16 cellular contexts compared by ENCODE assay signal in genomic region chr7:77734590-77735421, GRCh38. TPM values are rescaled to one million over a fixed set of nuclear protein-coding genes. Genes with fewer than 3 reads are reported as not detected.
DNase-seq lines count a peak whose midpoint lies in the region; ATAC-seq, FAIRE-seq and TF ChIP-seq lines count a peak whose summit lies in the region.
"Had no signal": no experiment of that assay in that cellular context is flagged by ENCODE, and none has a peak within 500 bp of the region (broad histone marks: within the 10 kb centered on the region; RNA-seq: fewer than 3 reads in every experiment).

No MANE protein-coding gene starts in this region.

- H3K36me3 ChIP-seq in transverse colon: peaks cover 0 to 4% (median 0%) of the 10 kb centered on the region in 4 donors

- intact Hi-C loops in transverse colon (cut with DNase I; ENCODE audit: low total_unique reads): no loop called here

- no peaks in the 10 kb centered on the region for H3K27me3 Mint-ChIP-seq in activated naive CD8-positive, alpha-beta T cell
- no peaks in the 10 kb centered on the region for H3K27me3 Mint-ChIP-seq in activated naive CD8-positive, alpha-beta T cell treated with anti-CD3 and anti-CD28 coated beads for 36 hours

- no peak for TF ChIP-seq POLR2A in transverse colon (IDR thresholded peaks at IDR 0.05)

- H3K9me3 Mint-ChIP-seq in activated naive CD8-positive, alpha-beta T cell (ENCODE audit: low read depth): no peaks in the 10 kb centered on the region
- H3K9me3 Mint-ChIP-seq in activated naive CD8-positive, alpha-beta T cell treated with anti-CD3 and anti-CD28 coated beads for 36 hours: no peaks in the 10 kb centered on the region

- peak; percentile 58 for FAIRE-seq in colon (lab: Jason Lieb, UNC)

- no peaks in the 10 kb centered on the region for H3K27me3 ChIP-seq in transverse colon
- H3K27me3 ChIP-seq: testis had no signal

- H3K27ac ChIP-seq in transverse colon: peak overlapping the region in 2 of 4 donors; percentile 7 to 22
- H3K27ac ChIP-seq: HL-60, testis had no signal

- H3K4me3 ChIP-seq in transverse colon: no peak overlapping the region
- H3K4me3 ChIP-seq: testis had no signal

- in situ Hi-C loops in transverse colon (cut with MboI; ENCODE audit: low pct_ligation_motif_present in 1 of 4, low pct_unique_long_range_greater_than_20kb in 1 of 4, low sequenced_read_pairs in 3 of 4): no loop called here

- peaks cover 35% of the 10 kb centered on the region for H3K4me1 Mint-ChIP-seq in activated naive CD8-positive, alpha-beta T cell (ENCODE audit: low read depth)
- peaks cover 29% of the 10 kb centered on the region for H3K4me1 Mint-ChIP-seq in activated naive CD8-positive, alpha-beta T cell treated with anti-CD3 and anti-CD28 coated beads for 36 hours

- no peak overlapping the region for H3K4me3 Mint-ChIP-seq in activated naive CD8-positive, alpha-beta T cell
- no peak overlapping the region for H3K4me3 Mint-ChIP-seq in activated naive CD8-positive, alpha-beta T cell treated with anti-CD3 and anti-CD28 coated beads for 36 hours

- peaks cover 2% of the 10 kb centered on the region for H3K36me3 Mint-ChIP-seq in activated naive CD8-positive, alpha-beta T cell
- peaks cover 6% of the 10 kb centered on the region for H3K36me3 Mint-ChIP-seq in activated naive CD8-positive, alpha-beta T cell treated with anti-CD3 and anti-CD28 coated beads for 36 hours

- ATAC-seq in left lobe of liver (peak; percentile 69), omental fat pad (ENCODE audit: low FRiP score) (no peak)

- no peaks in the 10 kb centered on the region for H3K9me3 ChIP-seq in transverse colon
- H3K9me3 ChIP-seq: testis had no signal

- TF ChIP-seq CTCF in transverse colon (IDR thresholded peaks at IDR 0.05) (no peak), omental fat pad (IDR thresholded peaks at IDR 0.05) (no peak)

- WGBS in transverse colon (ENCODE audit: low coverage in 1 of 2), 2 donors: 62 to 65% methylated on average over 4 to 11 of the region's 11 CpGs

- peak overlapping the region; percentile 58 for H3K27ac Mint-ChIP-seq in activated naive CD8-positive, alpha-beta T cell
- H3K27ac Mint-ChIP-seq in activated naive CD8-positive, alpha-beta T cell treated with anti-CD3 and anti-CD28 coated beads for 36 hours: no peak overlapping the region

- no peak for TF ChIP-seq EP300 in transverse colon (IDR thresholded peaks at IDR 0.05; ENCODE audit: low read depth)

- DNase-seq in activated naive CD8-positive, alpha-beta T cell treated with anti-CD3 and anti-CD28 coated beads for 36 hours: no peak
- DNase-seq in left lobe of liver (ENCODE audit: low spot score): no peak
- DNase-seq in transverse colon: peak; percentile 50
- DNase-seq in COR-L47 (lab: John Stamatoyannopoulos, UW): no peak
- no peak for DNase-seq in kidney tubule cell (ENCODE audit: low spot score)
- DNase-seq in omental fat pad (ENCODE audit: low spot score): no peak
- DNase-seq: activated CD8-positive, alpha-beta memory T cell treated with anti-CD3 and anti-CD28 coated beads, Interleukin-2, amount 50 U/mL, for 48 hours; activated naive CD4-positive, alpha-beta T cell treated with anti-CD3 and anti-CD28 coated beads, Interleukin-2, amount 50 U/mL, for 16 hours; GDM1; NCI-H2029; NCI-H526; T-helper 1 cell; testis had no signal

- peaks cover 4 to 55% (median 26%) of the 10 kb centered on the region in 4 donors for H3K4me1 ChIP-seq in transverse colon

RNA-seq across cellular contexts. Expression of gene RSBN1L, which starts 38.5 kb away (rescaled TPM):
- 10 to 100 TPM; 21.7 to 21.8 TPM for total RNA-seq in activated naive CD8-positive, alpha-beta T cell treated with anti-CD3 and anti-CD28 coated beads for 36 hours
- total RNA-seq in left lobe of liver (7.4 TPM), transverse colon (10 to 100 TPM; 13.7 to 26.2 (median 19.8) TPM), omental fat pad (10 to 100 TPM in 1 of 4 donors, 1 to 10 TPM in 3; 7.5 to 31.2 (median 9.0) TPM)
